2 cellular contexts compared by ENCODE assay signal in genomic region chr1:204045430-204045829, GRCh38.
TF ChIP-seq lines count a peak whose summit lies in the region.

No MANE protein-coding gene starts in this region.

TF ChIP-seq in GM23338, 12 proteins besides CTCF, POLR2A, EP300 and RAD21:
- TF ChIP-seq ZNF114 (CRISPR knock-in tag; IDR thresholded peaks at IDR 0.05), result no peak
- TF ChIP-seq POLR2AphosphoS5 (IDR thresholded peaks at IDR 0.05; ENCODE audit: low read depth), result no peak
- no peak for TF ChIP-seq ZNF462 (CRISPR knock-in tag; IDR thresholded peaks at IDR 0.05)
- TF ChIP-seq NANOG (IDR thresholded peaks at IDR 0.05; ENCODE audit: borderline replicate concordance), result no peak
- no peak for TF ChIP-seq STAT1 (IDR thresholded peaks at IDR 0.05; ENCODE audit: unreplicated experiment)
- no peak for TF ChIP-seq JUNB (IDR thresholded peaks at IDR 0.05; ENCODE audit: unreplicated experiment)
- no peak for TF ChIP-seq EZH2phosphoT487 (IDR thresholded peaks at IDR 0.05; ENCODE audit: unreplicated experiment)
- no peak for TF ChIP-seq REST (IDR thresholded peaks at IDR 0.05; ENCODE audit: unreplicated experiment)
- TF ChIP-seq EZH2 (IDR thresholded peaks at IDR 0.05; ENCODE audit: low read depth, unreplicated experiment), result no peak
- no peak for TF ChIP-seq ZNF331 (CRISPR knock-in tag; IDR thresholded peaks at IDR 0.05; ENCODE audit: low read depth)
- TF ChIP-seq ETS1 (IDR thresholded peaks at IDR 0.05), result no peak
- no peak for TF ChIP-seq CREB1 (CRISPR knock-in tag; IDR thresholded peaks at IDR 0.05; ENCODE audit: low read depth)

TF ChIP-seq in H1, 55 proteins besides CTCF, POLR2A, EP300 and RAD21:
- TF ChIP-seq TBP (IDR thresholded peaks at IDR 0.05; ENCODE audit: low read depth, low read length) (no peak), PHF8 (conservative IDR thresholded peaks at IDR 0.05; ENCODE audit: low read depth, low read length) (no peak), HDAC2 (IDR thresholded peaks at IDR 0.05; ENCODE audit: borderline replicate concordance in 1 of 2, low read depth in 2 of 2, low read length in 2 of 2) (no peak), CHD1 (IDR thresholded peaks at IDR 0.05; ENCODE audit: low read depth, low read length) (no peak), POU5F1 (IDR thresholded peaks at IDR 0.05; ENCODE audit: low read depth, low read length) (no peak), TAF1 (IDR thresholded peaks at IDR 0.05; ENCODE audit: low read depth, low read length) (no peak), SAP30 (IDR thresholded peaks at IDR 0.05; ENCODE audit: insufficient read depth, insufficient replicate concordance, low read length) (no peak), BCL11A (IDR thresholded peaks at IDR 0.05; ENCODE audit: low read depth in 2 of 2, low read length in 2 of 2) (no peak), SRF (IDR thresholded peaks at IDR 0.05; ENCODE audit: low read depth, low read length) (no peak), HDAC6 (IDR thresholded peaks at IDR 0.05; ENCODE audit: low read depth, low read length) (no peak)
